In genomic region chr19:49130325-49130724, GRCh38 we compare ENCODE assay signal across 21 cellular contexts. TPM values are rescaled to one million over a fixed set of nuclear protein-coding genes. Genes with fewer than 3 reads are reported as not detected.
DNase-seq lines count a peak whose midpoint lies in the region; FAIRE-seq and TF ChIP-seq lines count a peak whose summit lies in the region.
"Had no signal": no experiment of that assay in that cellular context is flagged by ENCODE, and none has a peak within 500 bp of the region (broad histone marks: within the 10 kb centered on the region; RNA-seq: fewer than 3 reads in every experiment).

No MANE protein-coding gene starts in this region.

- H3K27ac Mint-ChIP-seq in neural progenitor cell: no peak overlapping the region
- H3K27ac Mint-ChIP-seq: GM23338 had no signal

- H4K91ac ChIP-seq in H1 (replicated peaks; ENCODE audit: insufficient read length, low read length): no peak overlapping the region

- no peak for TF ChIP-seq RAD21 in H1 (IDR thresholded peaks at IDR 0.05 in 1 of 2, conservative IDR thresholded peaks at IDR 0.05 in 1 of 2; ENCODE audit: low read depth in 2 of 2, low read length in 2 of 2)

- H3F3A ChIP-seq in neural progenitor cell (ENCODE audit: low read depth): peaks cover 33% of the 10 kb centered on the region

- H3K4me1 Mint-ChIP-seq in neural progenitor cell: peaks cover 15% of the 10 kb centered on the region

- peaks cover 7% of the 10 kb centered on the region for H3K27me3 Mint-ChIP-seq in neural progenitor cell (ENCODE audit: insufficient read depth, low read depth)

- WGBS in H1 (ENCODE audit: extremely low coverage in 1 of 2, insufficient coverage in 1 of 2, insufficient read length in 1 of 2, insufficient replicate concordance in 2 of 2, low coverage in 1 of 2, low lambda C conversion rate in 2 of 2, missing lambda C conversion rate in 1 of 2), 2 experiments: 87% methylated on average over 22 of the region's 24 CpGs; no CpG with 5 or more reads in 1 of the 2 experiments

- no peak overlapping the region for H3K23ac ChIP-seq in H1 (ENCODE audit: insufficient read length)

- H4K20me1 ChIP-seq in H1 (replicated peaks in 1 of 2; ENCODE audit: control insufficient read depth in 1 of 2, insufficient read depth in 2 of 2, low read length in 2 of 2): peaks cover 0 to 3% of the 10 kb centered on the region in 2 experiments
- no peaks in the 10 kb centered on the region for H4K20me1 ChIP-seq in neural progenitor cell (ENCODE audit: low read depth)

- no peaks in the 10 kb centered on the region for H3K9me3 ChIP-seq in H1 (ENCODE audit: insufficient read depth in 2 of 2, low read depth in 1 of 2, low read length in 1 of 2)
- H3K9me3 ChIP-seq in neural progenitor cell (ENCODE audit: low read depth): no peaks in the 10 kb centered on the region
- H3K9me3 ChIP-seq: BE2C had no signal

- TF ChIP-seq POLR2A in H1 (IDR thresholded peaks at IDR 0.05; ENCODE audit: control extremely low read depth in 1 of 2, low read depth in 2 of 2, low read length in 2 of 2) (no peak), erythroblast (IDR thresholded peaks at IDR 0.05; ENCODE audit: low read length) (no peak)

- peaks cover 13% of the 10 kb centered on the region for H3K23me2 ChIP-seq in H1 (ENCODE audit: low read depth, low read length)

- peak overlapping the region; percentile 99 for H3K27ac ChIP-seq in 22Rv1
- H3K27ac ChIP-seq in H1 (ENCODE audit: low read depth, low read length): no peak overlapping the region
- H3K27ac ChIP-seq in neural progenitor cell: no peak overlapping the region

- peak overlapping the region; percentile 54 for H3K4me3 Mint-ChIP-seq in neural progenitor cell
- H3K4me3 Mint-ChIP-seq: IgD-negative memory B cell had no signal

- H3K9ac ChIP-seq in H1 (replicated peaks in 1 of 4; ENCODE audit: extremely low read depth in 1 of 4, low read depth in 3 of 4, low read length in 3 of 4) (no peak overlapping the region), neural progenitor cell (no peak overlapping the region)

- H3K36me3 Mint-ChIP-seq in neural progenitor cell: peaks cover 9% of the 10 kb centered on the region
- H3K36me3 Mint-ChIP-seq: CD4-positive, CD25-positive, alpha-beta regulatory T cell; IgD-negative memory B cell had no signal

- DNase-seq in H7 (peak; percentile 23), H1 (ENCODE audit: low read depth in 1 of 2, low spot score in 2 of 2) (no peak), neural progenitor cell (ENCODE audit: low spot score) (no peak), NCI-H1417 (lab: John Stamatoyannopoulos, UW) (no peak), medulla oblongata (ENCODE audit: extremely low spot score) (no peak), erythroblast (lab: John Stamatoyannopoulos, UW) (no peak)
- DNase-seq: ACHN; BE2C; C1 segment of cervical spinal cord; Caco-2; CD4-positive, CD25-positive, alpha-beta regulatory T cell; H9 had no signal

- no peak for TF ChIP-seq CTCF in 22Rv1 (IDR thresholded peaks at IDR 0.05)
- TF ChIP-seq CTCF in H1 (IDR thresholded peaks at IDR 0.05; ENCODE audit: control extremely low read depth in 1 of 3, insufficient read depth in 1 of 3, low read depth in 1 of 3, low read length in 3 of 3): no peak
- no peak for TF ChIP-seq CTCF in neural progenitor cell (IDR thresholded peaks at IDR 0.05)

- no peak overlapping the region for H4K5ac ChIP-seq in H1 (ENCODE audit: insufficient read length, low read depth, low read length)

- no peak for TF ChIP-seq EP300 in H1 (IDR thresholded peaks at IDR 0.05; ENCODE audit: borderline replicate concordance in 1 of 2, low read depth in 2 of 2, low read length in 2 of 2)

- H3K4me1 ChIP-seq in H1 (replicated peaks in 1 of 4; ENCODE audit: control insufficient read depth in 3 of 4, insufficient read depth in 4 of 4, low read length in 3 of 4) (peaks cover 4 to 15% (median 7%) of the 10 kb centered on the region in 4 experiments), neural progenitor cell (no peaks in the 10 kb centered on the region)

- H3K14ac ChIP-seq in H1 (ENCODE audit: insufficient read length): no peak overlapping the region

- no peaks in the 10 kb centered on the region for H3K79me1 ChIP-seq in H1 (ENCODE audit: low read depth, low read length)

- CTCF ChIA-PET in H1 (lab: Charles Lee; ENCODE audit: partially characterized antibody): interaction anchor here (0.5 to 9.7 kb wide), 10 partner anchors 10 to 622 kb away, joined by 3 to 99 read pairs (median 9); partner anchors contain the start of genes GYS1, LIN7B and RUVBL2

- H3K4me2 ChIP-seq in H1 (ENCODE audit: insufficient read depth in 1 of 2, low read depth in 2 of 2, low read length in 2 of 2) (no peak overlapping the region; a peak in 1 of 4 replicates), neural progenitor cell (no peak overlapping the region)

- H2AFZ ChIP-seq in H1 (ENCODE audit: low read length) (no peak overlapping the region), neural progenitor cell (replicated peaks) (no peak overlapping the region)
- H2AFZ ChIP-seq: GM23338 had no signal

- FAIRE-seq in H1 (lab: Jason Lieb, UNC): no peak
- FAIRE-seq: A204.1, D721Med, G401.6, GM12891, GM19239, HTR-8/SVneo had no signal

- H2AK5ac ChIP-seq in H1 (ENCODE audit: low read depth, low read length): peak overlapping the region; percentile 82; the same call in 1 of the 2 replicates

- no peak overlapping the region for H3K56ac ChIP-seq in H1 (replicated peaks; ENCODE audit: insufficient read length, low read depth, low read length)

- no peak overlapping the region for H2BK5ac ChIP-seq in H1 (ENCODE audit: low read depth, low read length)

- H3K27me3 ChIP-seq in H7 (ENCODE audit: control insufficient read depth, insufficient read depth, low read length) (peaks cover 24% of the 10 kb centered on the region; the same call in 1 of the 2 replicates), H1 (replicated peaks in 1 of 4; ENCODE audit: control insufficient read depth in 3 of 4, extremely low read depth in 1 of 4, insufficient read depth in 3 of 4, low read length in 3 of 4) (no peaks in the 10 kb centered on the region; a peak in 2 of 7 replicates), neural progenitor cell (no peaks in the 10 kb centered on the region)
- H3K27me3 ChIP-seq: BE2C had no signal

- H3K79me2 ChIP-seq in H1 (ENCODE audit: control insufficient read depth in 1 of 2, insufficient read depth in 2 of 2, low read length in 2 of 2) (no peaks in the 10 kb centered on the region), neural progenitor cell (ENCODE audit: low read depth) (no peaks in the 10 kb centered on the region)

- H2BK20ac ChIP-seq in H1 (ENCODE audit: low read length): no peak overlapping the region

- no peak overlapping the region for H4K8ac ChIP-seq in H1 (ENCODE audit: extremely low read depth, insufficient read depth, low read length)

- no peak overlapping the region for H2BK120ac ChIP-seq in H1 (replicated peaks; ENCODE audit: low read depth, low read length)

- no peak overlapping the region for H2BK12ac ChIP-seq in H1 (ENCODE audit: low read depth, low read length)

- H3K36me3 ChIP-seq in H7 (replicated peaks; ENCODE audit: control insufficient read depth, insufficient read depth, low read length) (no peaks in the 10 kb centered on the region; the same call in 1 of the 2 replicates), H1 (ENCODE audit: control insufficient read depth in 2 of 4, insufficient read depth in 4 of 4, low read length in 3 of 4) (peaks cover 0 to 4% (median 2%) of the 10 kb centered on the region in 4 experiments; a peak in 2 of 8 replicates), neural progenitor cell (no peaks in the 10 kb centered on the region)

- no peak overlapping the region; the same call in 1 of the 2 replicates for H3K18ac ChIP-seq in H1 (ENCODE audit: extremely low read depth, low read length)

- H3K4me3 ChIP-seq in H7 (ENCODE audit: insufficient read depth, low read depth, low read length): no peak overlapping the region
- H3K4me3 ChIP-seq in H1 (ENCODE audit: extremely low read depth in 1 of 4, insufficient read depth in 2 of 4, low read depth in 3 of 4, low read length in 4 of 4): no peak overlapping the region
- no peak overlapping the region for H3K4me3 ChIP-seq in neural progenitor cell

- POLR2A ChIA-PET in H1 (lab: Charles Lee; ENCODE audit: partially characterized antibody): interaction anchor here (0.5 to 2.0 kb wide), 9 partner anchors 9 to 323 kb away, joined by 3 to 14 read pairs (median 4); partner anchors contain the start of gene ALDH16A1

- peaks cover 2% of the 10 kb centered on the region for H3K9me3 Mint-ChIP-seq in neural progenitor cell
- H3K9me3 Mint-ChIP-seq: GM23338, H9 had no signal

- H2BK15ac ChIP-seq in H1 (ENCODE audit: low read length): no peak overlapping the region

- H3K4ac ChIP-seq in H1 (replicated peaks; ENCODE audit: insufficient read length, low read depth, low read length): no peak overlapping the region

RNA-seq across cellular contexts. Expression of gene PPFIA3, which starts 11.0 kb away (rescaled TPM):
- 21.1 and 23.6 TPM in 2 replicates for total RNA-seq in H7 (2014; rRNA removed; shearing (Covaris generic))
- total RNA-seq in H1 (2021; fragmentation: NEBNext Ultra II Directional; extraction: Animal tissue kit (Norgen Biotek cat#: 25700)): 25.3 and 28.0 TPM in 2 replicates
- polyA plus RNA-seq in H1 (2011; rRNA removed): 15.9 and 28.8 TPM in 2 replicates
- 24.4 TPM for polyA plus RNA-seq in H1 (2011; cell fraction: cytosol; rRNA removed)
- 60.9 TPM for polyA plus RNA-seq in H1 (2011; cell fraction: nucleus; rRNA removed)
- 19.8 to 30.7 TPM (median 28.0 TPM) in 4 replicates for polyA plus RNA-seq in H1 (2012, experiment 1 of 2)
- polyA plus RNA-seq in H1 (2012, experiment 2 of 2): 23.3 TPM
- 23.1 TPM for polyA plus RNA-seq in H1 (2013, experiment 1 of 2)
- polyA plus RNA-seq in H1 (2013, experiment 2 of 2): 22.3 TPM
- 12.6 and 13.4 TPM in 2 replicates for polyA minus RNA-seq in H1 (2011; rRNA and poly(A)+ RNA removed)
- polyA minus RNA-seq in H1 (2011; cell fraction: cytosol; rRNA and poly(A)+ RNA removed): 15.0 TPM
- 28.2 TPM for polyA minus RNA-seq in H1 (2011; cell fraction: nucleus; rRNA and poly(A)+ RNA removed)
- 1.8 and 12.0 TPM in 2 replicates for total RNA-seq in neural progenitor cell (ENCODE audit: low replicate concordance)
- polyA plus RNA-seq: IgD-negative memory B cell had no signal

RNA-seq across cellular contexts. Expression of gene C19orf73, which starts 11.4 kb away (rescaled TPM):
- 1.4 and 3.2 TPM in 2 replicates for total RNA-seq in H7 (2014; rRNA removed; shearing (Covaris generic))
- 1.2 and 2.5 TPM in 2 replicates for total RNA-seq in H1 (2021; fragmentation: NEBNext Ultra II Directional; extraction: Animal tissue kit (Norgen Biotek cat#: 25700))
- polyA plus RNA-seq in H1 (2011; rRNA removed): 4.6 and 10.0 TPM in 2 replicates
- polyA plus RNA-seq in H1 (2011; cell fraction: cytosol; rRNA removed): 6.5 TPM
- polyA plus RNA-seq in H1 (2011; cell fraction: nucleus; rRNA removed): 10.6 TPM
- polyA plus RNA-seq in H1 (2012, experiment 1 of 2): 1.4 to 3.3 TPM (median 2.6 TPM) in 4 replicates
- 1.8 TPM for polyA plus RNA-seq in H1 (2012, experiment 2 of 2)
- 3.3 TPM for polyA plus RNA-seq in H1 (2013, experiment 1 of 2)
- 2.7 TPM for polyA plus RNA-seq in H1 (2013, experiment 2 of 2)
- polyA minus RNA-seq in H1 (2011; rRNA and poly(A)+ RNA removed): 0.63 and 1.6 TPM in 2 replicates
- 1.7 TPM for polyA minus RNA-seq in H1 (2011; cell fraction: cytosol; rRNA and poly(A)+ RNA removed)
- polyA minus RNA-seq in H1 (2011; cell fraction: nucleus; rRNA and poly(A)+ RNA removed): 7.8 TPM
- total RNA-seq in neural progenitor cell (ENCODE audit: low replicate concordance): 1.7 TPM in 1 of 2 replicates, not detected in the other

RNA-seq across cellular contexts. Expression of gene LIN7B, which starts 16.2 kb away (rescaled TPM):
- total RNA-seq in H7 (2014; rRNA removed; shearing (Covaris generic)): 2.2 and 4.1 TPM in 2 replicates
- total RNA-seq in H1 (2021; fragmentation: NEBNext Ultra II Directional; extraction: Animal tissue kit (Norgen Biotek cat#: 25700)): 4.1 and 4.2 TPM in 2 replicates
- 4.1 and 6.0 TPM in 2 replicates for polyA plus RNA-seq in H1 (2011; rRNA removed)
- 4.6 TPM for polyA plus RNA-seq in H1 (2011; cell fraction: cytosol; rRNA removed)
- 9.1 TPM for polyA plus RNA-seq in H1 (2011; cell fraction: nucleus; rRNA removed)
- polyA plus RNA-seq in H1 (2012, experiment 1 of 2): 1.7 to 7.5 TPM (median 4.9 TPM) in 4 replicates
- polyA plus RNA-seq in H1 (2012, experiment 2 of 2): 2.1 TPM
- polyA plus RNA-seq in H1 (2013, experiment 1 of 2): 1.8 TPM
- 2.8 TPM for polyA plus RNA-seq in H1 (2013, experiment 2 of 2)
- polyA minus RNA-seq in H1 (2011; rRNA and poly(A)+ RNA removed): 1.6 and 2.4 TPM in 2 replicates
- polyA minus RNA-seq in H1 (2011; cell fraction: cytosol; rRNA and poly(A)+ RNA removed): not detected
- 3.5 TPM for polyA minus RNA-seq in H1 (2011; cell fraction: nucleus; rRNA and poly(A)+ RNA removed)
- total RNA-seq in neural progenitor cell (ENCODE audit: low replicate concordance): 9.2 and 9.7 TPM in 2 replicates

RNA-seq across cellular contexts. Expression of gene HRC, which starts 24.9 kb away (rescaled TPM):
- 0.45 and 0.81 TPM in 2 replicates for total RNA-seq in H7 (2014; rRNA removed; shearing (Covaris generic))
- total RNA-seq in H1 (2021; fragmentation: NEBNext Ultra II Directional; extraction: Animal tissue kit (Norgen Biotek cat#: 25700)): 1.8 and 2.3 TPM in 2 replicates
- polyA plus RNA-seq in H1 (2011; rRNA removed): 2.6 and 6.8 TPM in 2 replicates
- polyA plus RNA-seq in H1 (2011; cell fraction: cytosol; rRNA removed): 10.7 TPM
- 7.4 TPM for polyA plus RNA-seq in H1 (2011; cell fraction: nucleus; rRNA removed)
- polyA plus RNA-seq in H1 (2012, experiment 1 of 2): 1.6 to 4.2 TPM (median 3.0 TPM) in 4 replicates
- polyA plus RNA-seq in H1 (2012, experiment 2 of 2): 0.50 TPM
- 5.9 TPM for polyA plus RNA-seq in H1 (2013, experiment 1 of 2)
- 6.1 TPM for polyA plus RNA-seq in H1 (2013, experiment 2 of 2)
- 0.61 and 4.4 TPM in 2 replicates for polyA minus RNA-seq in H1 (2011; rRNA and poly(A)+ RNA removed)
- polyA minus RNA-seq in H1 (2011; cell fraction: cytosol; rRNA and poly(A)+ RNA removed): 1.6 TPM
- polyA minus RNA-seq in H1 (2011; cell fraction: nucleus; rRNA and poly(A)+ RNA removed): 2.0 TPM
- 0.31 TPM in 1 of 2 replicates, not detected in the other for total RNA-seq in neural progenitor cell (ENCODE audit: low replicate concordance)
- total RNA-seq: Caco-2; CD4-positive, CD25-positive, alpha-beta regulatory T cell had no signal
- polyA plus RNA-seq: CD4-positive, CD25-positive, alpha-beta regulatory T cell; IgD-negative memory B cell had no signal

RNA-seq across cellular contexts. Expression of gene TRPM4, which starts 27.3 kb away (rescaled TPM):
- total RNA-seq in H7 (2014; rRNA removed; shearing (Covaris generic)): 10.2 and 12.8 TPM in 2 replicates
- 11.3 and 12.6 TPM in 2 replicates for total RNA-seq in H1 (2021; fragmentation: NEBNext Ultra II Directional; extraction: Animal tissue kit (Norgen Biotek cat#: 25700))
- 13.3 and 21.5 TPM in 2 replicates for polyA plus RNA-seq in H1 (2011; rRNA removed)
- polyA plus RNA-seq in H1 (2011; cell fraction: cytosol; rRNA removed): 14.1 TPM
- 28.9 TPM for polyA plus RNA-seq in H1 (2011; cell fraction: nucleus; rRNA removed)
- polyA plus RNA-seq in H1 (2012, experiment 1 of 2): 9.4 to 14.2 TPM (median 13.5 TPM) in 4 replicates
- polyA plus RNA-seq in H1 (2012, experiment 2 of 2): 6.2 TPM
- polyA plus RNA-seq in H1 (2013, experiment 1 of 2): 9.1 TPM
- 8.2 TPM for polyA plus RNA-seq in H1 (2013, experiment 2 of 2)
- polyA minus RNA-seq in H1 (2011; rRNA and poly(A)+ RNA removed): 5.0 and 6.0 TPM in 2 replicates
- polyA minus RNA-seq in H1 (2011; cell fraction: cytosol; rRNA and poly(A)+ RNA removed): 5.9 TPM
- 14.8 TPM for polyA minus RNA-seq in H1 (2011; cell fraction: nucleus; rRNA and poly(A)+ RNA removed)
- 3.1 and 11.2 TPM in 2 replicates for total RNA-seq in neural progenitor cell (ENCODE audit: low replicate concordance)
- total RNA-seq: CD4-positive, CD25-positive, alpha-beta regulatory T cell had no signal
- polyA plus RNA-seq: CD4-positive, CD25-positive, alpha-beta regulatory T cell; IgD-negative memory B cell had no signal
